Comparison of ENCODE assay signal across 8 cellular contexts in the genomic region with DNA sequence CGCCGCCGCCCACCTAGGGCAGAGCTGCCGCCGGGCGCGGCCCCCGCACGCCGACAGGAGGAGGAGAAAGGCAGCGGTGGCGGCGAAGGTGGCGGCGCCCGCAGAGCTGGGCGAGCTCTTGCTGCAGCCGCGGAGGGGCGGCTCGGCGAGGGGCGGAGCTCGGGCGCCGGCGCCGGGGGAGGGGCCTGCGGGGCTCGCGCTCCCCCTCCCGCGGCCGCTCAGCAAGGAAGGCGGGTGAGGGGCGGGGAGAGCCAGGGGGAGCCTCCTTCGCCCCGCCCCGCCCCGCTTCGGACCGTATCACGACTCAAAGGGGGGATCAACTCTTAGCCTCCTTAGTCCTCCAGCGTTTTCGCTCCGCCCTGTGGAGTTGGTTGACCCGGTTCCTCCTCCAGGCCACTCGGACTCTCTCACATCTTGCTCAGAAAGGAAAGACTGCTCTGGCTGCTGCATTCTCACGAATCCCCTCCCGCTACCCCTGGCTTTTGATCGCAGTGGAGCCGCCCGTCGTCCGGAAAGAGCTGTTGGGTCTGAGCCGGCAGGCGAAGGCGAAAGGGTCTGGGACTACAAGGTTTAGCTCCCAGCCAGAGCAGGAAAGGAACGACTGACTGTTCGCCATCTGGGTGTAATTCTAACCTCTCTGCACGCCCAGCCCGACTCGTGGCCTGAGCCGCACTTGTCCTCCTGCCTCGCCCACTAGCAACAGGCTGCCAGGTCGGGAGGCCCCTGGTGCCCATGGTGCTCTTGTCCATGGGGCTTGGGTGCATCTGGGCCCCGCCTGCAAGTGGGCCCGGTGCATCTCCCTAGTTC. TPM values are rescaled to one million over a fixed set of nuclear protein-coding genes. Genes with fewer than 3 reads are reported as not detected.
A peak's percentile ranks its signal among the peaks of the same experiment; 100 is the strongest.
DNase-seq lines count a peak whose midpoint lies in the region; ATAC-seq and TF ChIP-seq lines count a peak whose summit lies in the region.

A gene (minus strand): TSS at position 120 of the 807 bp plus-strand sequence. CDS start 232 bp downstream, outside the sequence.

- no peaks in the 10 kb centered on the region for H3K27me3 ChIP-seq in smooth muscle cell (ENCODE audit: low read depth)

- H3K9me3 Mint-ChIP-seq in WTC11 (peaks cover 10% of the 10 kb centered on the region), immature natural killer cell (peaks cover 0 to 5% (median 0%) of the 10 kb centered on the region in 6 donors)

- DNase-seq in AG08396 (ENCODE audit: low spot score) (peak; percentile 97), NCI-H226 (peak; percentile 82), WTC11 (ENCODE audit: low spot score) (peak; percentile 94), cardiac fibroblast (ENCODE audit: low read depth in 2 of 2) (peak; percentile 72 to 91), immature natural killer cell (peak; percentile 92 to 96 (median 95)), smooth muscle cell (lab: John Stamatoyannopoulos, UW; ENCODE audit: unreplicated experiment) (peak; percentile 90)

- ATAC-seq in GM19023 (IDR thresholded peaks at IDR 0.05; ENCODE audit: unreplicated experiment) = peak; percentile 76
- peak; percentile 79 for ATAC-seq in HG03196 (IDR thresholded peaks at IDR 0.05; ENCODE audit: unreplicated experiment)
- ATAC-seq in WTC11 = peak; percentile 89

- POLR2A ChIA-PET in WTC11 (lab: Charles Lee) = interaction anchor here (0.6 to 1.5 kb wide), 7 partner anchors 9 to 311 kb away, joined by 3 to 8 read pairs (median 3); no protein-coding TSS in a partner anchor

- no peaks in the 10 kb centered on the region for H3K9me3 ChIP-seq in smooth muscle cell (replicated peaks; ENCODE audit: low read depth)

- peak within 1 kb of the TSS; percentile 98 for H3K9ac ChIP-seq in smooth muscle cell (ENCODE audit: low read depth)

- WGBS in smooth muscle cell (ENCODE audit: low lambda C conversion rate) = under 1% methylated on average over 48 of the region's 68 CpGs

- H3K27ac ChIP-seq in smooth muscle cell (ENCODE audit: low read depth) = peak within 1 kb of the TSS; percentile 94

- H3K4me3 ChIP-seq in cardiac fibroblast (replicated peaks in 1 of 2; ENCODE audit: low read depth in 2 of 2, low read length in 2 of 2) (peak within 1 kb of the TSS; percentile 62 to 65), smooth muscle cell (peak within 1 kb of the TSS; percentile 82)

- no peaks in the 10 kb centered on the region for H3K79me2 ChIP-seq in smooth muscle cell (ENCODE audit: low read depth)

- H3K27me3 Mint-ChIP-seq in WTC11 (ENCODE audit: low read depth) = peaks cover 2% of the 10 kb centered on the region; the same call in 1 of the 2 replicates
- H3K27me3 Mint-ChIP-seq in immature natural killer cell (ENCODE audit: low read depth in 3 of 3) = peaks cover 0 to 8% (median 6%) of the 10 kb centered on the region in 3 donors

- peak within 1 kb of the TSS; percentile 100 for H3K27ac Mint-ChIP-seq in WTC11
- H3K27ac Mint-ChIP-seq in immature natural killer cell = peak within 1 kb of the TSS; percentile 93 to 100 (median 97)

- peak within 1 kb of the TSS; percentile 99 for H3K4me2 ChIP-seq in smooth muscle cell

- peaks cover 8% of the 10 kb centered on the region for H3K4me1 ChIP-seq in smooth muscle cell (ENCODE audit: low read depth)

- peak within 1 kb of the TSS; percentile 86 for H3K4me3 Mint-ChIP-seq in WTC11
- peak within 1 kb of the TSS; percentile 92 to 97 (median 96) for H3K4me3 Mint-ChIP-seq in immature natural killer cell

- CTCF ChIA-PET in WTC11 (lab: Charles Lee) = interaction anchor here (0.6 to 2.0 kb wide), 15 partner anchors 10 to 160 kb away, joined by 3 to 11 read pairs (median 4); no protein-coding TSS in a partner anchor

- H3K4me1 Mint-ChIP-seq in WTC11 = peaks cover 52% of the 10 kb centered on the region
- peaks cover 51 to 56% of the 10 kb centered on the region in 2 donors for H3K4me1 Mint-ChIP-seq in immature natural killer cell

- TF ChIP-seq CTCF in WTC11 (IDR thresholded peaks at IDR 0.05) = no peak
- TF ChIP-seq CTCF in cardiac fibroblast (IDR thresholded peaks at IDR 0.05; ENCODE audit: low read depth, low read length) = no peak
- no peak for TF ChIP-seq CTCF in smooth muscle cell (IDR thresholded peaks at IDR 0.05; ENCODE audit: borderline replicate concordance, insufficient read depth, poor library complexity, severe bottlenecking)

- H3K36me3 Mint-ChIP-seq in WTC11 = peaks cover 7% of the 10 kb centered on the region
- H3K36me3 Mint-ChIP-seq in immature natural killer cell = peaks cover 6 to 7% (median 6%) of the 10 kb centered on the region in 3 donors

- H3K36me3 ChIP-seq in smooth muscle cell (ENCODE audit: low read depth) = no peaks in the 10 kb centered on the region

- no peaks in the 10 kb centered on the region for H4K20me1 ChIP-seq in smooth muscle cell (ENCODE audit: low read depth)

- peaks cover 12% of the 10 kb centered on the region for H3F3A ChIP-seq in smooth muscle cell (ENCODE audit: low read depth)

- H2AFZ ChIP-seq in smooth muscle cell (ENCODE audit: low read depth) = peak within 1 kb of the TSS; percentile 100

TF ChIP-seq in WTC11, 78 proteins besides CTCF, POLR2A, EP300 and RAD21 (continues in another document):
- no peak for TF ChIP-seq GRHL2 (CRISPR knock-in tag; IDR thresholded peaks at IDR 0.05; ENCODE audit: insufficient replicate concordance, severe bottlenecking)
- TF ChIP-seq, protein P1, sequence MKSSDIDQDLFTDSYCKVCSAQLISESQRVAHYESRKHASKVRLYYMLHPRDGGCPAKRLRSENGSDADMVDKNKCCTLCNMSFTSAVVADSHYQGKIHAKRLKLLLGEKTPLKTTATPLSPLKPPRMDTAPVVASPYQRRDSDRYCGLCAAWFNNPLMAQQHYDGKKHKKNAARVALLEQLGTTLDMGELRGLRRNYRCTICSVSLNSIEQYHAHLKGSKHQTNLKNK (CRISPR knock-in tag; IDR thresholded peaks at IDR 0.05) = no peak
- no peak for TF ChIP-seq HMGA2 (CRISPR knock-in tag; IDR thresholded peaks at IDR 0.05)
- TF ChIP-seq, protein P2, sequence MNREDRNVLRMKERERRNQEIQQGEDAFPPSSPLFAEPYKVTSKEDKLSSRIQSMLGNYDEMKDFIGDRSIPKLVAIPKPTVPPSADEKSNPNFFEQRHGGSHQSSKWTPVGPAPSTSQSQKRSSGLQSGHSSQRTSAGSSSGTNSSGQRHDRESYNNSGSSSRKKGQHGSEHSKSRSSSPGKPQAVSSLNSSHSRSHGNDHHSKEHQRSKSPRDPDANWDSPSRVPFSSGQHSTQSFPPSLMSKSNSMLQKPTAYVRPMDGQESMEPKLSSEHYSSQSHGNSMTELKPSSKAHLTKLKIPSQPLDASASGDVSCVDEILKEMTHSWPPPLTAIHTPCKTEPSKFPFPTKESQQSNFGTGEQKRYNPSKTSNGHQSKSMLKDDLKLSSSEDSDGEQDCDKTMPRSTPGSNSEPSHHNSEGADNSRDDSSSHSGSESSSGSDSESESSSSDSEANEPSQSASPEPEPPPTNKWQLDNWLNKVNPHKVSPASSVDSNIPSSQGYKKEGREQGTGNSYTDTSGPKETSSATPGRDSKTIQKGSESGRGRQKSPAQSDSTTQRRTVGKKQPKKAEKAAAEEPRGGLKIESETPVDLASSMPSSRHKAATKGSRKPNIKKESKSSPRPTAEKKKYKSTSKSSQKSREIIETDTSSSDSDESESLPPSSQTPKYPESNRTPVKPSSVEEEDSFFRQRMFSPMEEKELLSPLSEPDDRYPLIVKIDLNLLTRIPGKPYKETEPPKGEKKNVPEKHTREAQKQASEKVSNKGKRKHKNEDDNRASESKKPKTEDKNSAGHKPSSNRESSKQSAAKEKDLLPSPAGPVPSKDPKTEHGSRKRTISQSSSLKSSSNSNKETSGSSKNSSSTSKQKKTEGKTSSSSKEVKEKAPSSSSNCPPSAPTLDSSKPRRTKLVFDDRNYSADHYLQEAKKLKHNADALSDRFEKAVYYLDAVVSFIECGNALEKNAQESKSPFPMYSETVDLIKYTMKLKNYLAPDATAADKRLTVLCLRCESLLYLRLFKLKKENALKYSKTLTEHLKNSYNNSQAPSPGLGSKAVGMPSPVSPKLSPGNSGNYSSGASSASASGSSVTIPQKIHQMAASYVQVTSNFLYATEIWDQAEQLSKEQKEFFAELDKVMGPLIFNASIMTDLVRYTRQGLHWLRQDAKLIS (CRISPR knock-in tag; IDR thresholded peaks at IDR 0.05; ENCODE audit: borderline replicate concordance) = no peak
- TF ChIP-seq ZNF138 (CRISPR knock-in tag; conservative IDR thresholded peaks at IDR 0.05) = 0 out of 2 replicates have a peak, but pooled peaks have one; percentile 29
- TF ChIP-seq KAT7 (CRISPR knock-in tag; IDR thresholded peaks at IDR 0.05; ENCODE audit: borderline replicate concordance) = 0 out of 2 replicates have a peak, but pooled peaks have one; percentile 2
- peak; percentile 22; the same call in 1 of the 2 replicates for TF ChIP-seq JUN (CRISPR knock-in tag; IDR thresholded peaks at IDR 0.05)
- no peak for TF ChIP-seq SMAD4 (CRISPR knock-in tag; IDR thresholded peaks at IDR 0.05)
- TF ChIP-seq NFYB (CRISPR knock-in tag; conservative IDR thresholded peaks at IDR 0.05; ENCODE audit: low read depth) = no peak
- TF ChIP-seq RORB (CRISPR knock-in tag; IDR thresholded peaks at IDR 0.05) = no peak
- TF ChIP-seq, protein P3, sequence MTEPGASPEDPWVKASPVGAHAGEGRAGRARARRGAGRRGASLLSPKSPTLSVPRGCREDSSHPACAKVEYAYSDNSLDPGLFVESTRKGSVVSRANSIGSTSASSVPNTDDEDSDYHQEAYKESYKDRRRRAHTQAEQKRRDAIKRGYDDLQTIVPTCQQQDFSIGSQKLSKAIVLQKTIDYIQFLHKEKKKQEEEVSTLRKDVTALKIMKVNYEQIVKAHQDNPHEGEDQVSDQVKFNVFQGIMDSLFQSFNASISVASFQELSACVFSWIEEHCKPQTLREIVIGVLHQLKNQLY (CRISPR knock-in tag; IDR thresholded peaks at IDR 0.05) = no peak
- no peak for TF ChIP-seq ZBTB21 (CRISPR knock-in tag; IDR thresholded peaks at IDR 0.05; ENCODE audit: borderline replicate concordance)
- TF ChIP-seq, protein P4, sequence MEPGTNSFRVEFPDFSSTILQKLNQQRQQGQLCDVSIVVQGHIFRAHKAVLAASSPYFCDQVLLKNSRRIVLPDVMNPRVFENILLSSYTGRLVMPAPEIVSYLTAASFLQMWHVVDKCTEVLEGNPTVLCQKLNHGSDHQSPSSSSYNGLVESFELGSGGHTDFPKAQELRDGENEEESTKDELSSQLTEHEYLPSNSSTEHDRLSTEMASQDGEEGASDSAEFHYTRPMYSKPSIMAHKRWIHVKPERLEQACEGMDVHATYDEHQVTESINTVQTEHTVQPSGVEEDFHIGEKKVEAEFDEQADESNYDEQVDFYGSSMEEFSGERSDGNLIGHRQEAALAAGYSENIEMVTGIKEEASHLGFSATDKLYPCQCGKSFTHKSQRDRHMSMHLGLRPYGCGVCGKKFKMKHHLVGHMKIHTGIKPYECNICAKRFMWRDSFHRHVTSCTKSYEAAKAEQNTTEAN (CRISPR knock-in tag; IDR thresholded peaks at IDR 0.05) = no peak
- TF ChIP-seq GTF2I (CRISPR knock-in tag; conservative IDR thresholded peaks at IDR 0.05) = no peak
- TF ChIP-seq RELA (CRISPR knock-in tag; IDR thresholded peaks at IDR 0.05; ENCODE audit: borderline replicate concordance) = no peak

RNA-seq across cellular contexts. Expression of the gene that starts here (rescaled TPM):
- 14.3 to 18.7 TPM (median 15.1 TPM) in 3 replicates for total RNA-seq in WTC11 (2021)
- 10 to 100 TPM; 15.3 to 23.0 (median 18.1) TPM for polyA plus RNA-seq in immature natural killer cell
- total RNA-seq in smooth muscle cell = 1.4 and 1.8 TPM in 2 replicates
- polyA plus RNA-seq in smooth muscle cell = 0.90 TPM in 1 of 2 replicates, not detected in the other

Comparison
In these comparisons a context has a peak if more than half of its experiments do, and no peak if none do; other contexts are left out.
1. Peak in every context shown above with its lines: DNase-seq, ATAC-seq, H3K4me3 ChIP-seq and H3K27ac ChIP-seq.